In genomic region chr21:31408306-31409088, GRCh38 we compare ENCODE assay signal across 22 cellular contexts.
DNase-seq lines count a peak whose midpoint lies in the region; ATAC-seq and TF ChIP-seq lines count a peak whose summit lies in the region.
"Had no signal": no experiment of that assay in that cellular context is flagged by ENCODE, and none has a peak within 500 bp of the region (broad histone marks: within the 10 kb centered on the region; RNA-seq: fewer than 3 reads in every experiment).

No MANE protein-coding gene starts in this region.

- no peak overlapping the region for H3K4me2 ChIP-seq in GM23338

- DNase-seq in activated naive CD8-positive, alpha-beta T cell treated with anti-CD3 and anti-CD28 coated beads, Interleukin-2, amount 50 U/mL, for 24 hours = no peak
- DNase-seq in globus pallidus (ENCODE audit: low spot score) (peak; percentile 47), medulla oblongata (ENCODE audit: extremely low spot score) (peak; percentile 53), retina (no peak), GM23338 (ENCODE audit: low spot score) (no peak)
- DNase-seq: activated CD4-positive, alpha-beta T cell treated with anti-CD3 and anti-CD28 coated beads, Interleukin-2, amount 50 U/mL, for 1 hour; activated gamma-delta T cell; activated T-cell treated with anti-CD3 and anti-CD28 coated beads for 4 hours; EL; kidney; mammary epithelial cell; NCI-H1092; NCI-H2029; NCI-H226; occipital lobe; stimulated activated CD4-positive, alpha-beta T cell treated with anti-CD3 and anti-CD28 coated beads, Interleukin-12 subunit alpha, Interleukin-12 subunit beta, amount 100 ng/mL, for 4 hours; stimulated activated CD4-positive, alpha-beta T cell treated with anti-CD3 and anti-CD28 coated beads, Interleukin-4, amount 100 ng/mL, for 24 hours; stimulated activated naive CD4-positive, alpha-beta T cell; WERI-Rb-1 had no signal

- peak overlapping the region; percentile 27 for H3K27ac Mint-ChIP-seq in activated naive CD8-positive, alpha-beta T cell treated with anti-CD3 and anti-CD28 coated beads, Interleukin-2, amount 50 U/mL, for 24 hours
- H3K27ac Mint-ChIP-seq in GM23338 = no peak overlapping the region

- no peaks in the 10 kb centered on the region for H3K36me3 ChIP-seq in thymus (ENCODE audit: control insufficient read depth, insufficient read depth)
- H3K36me3 ChIP-seq in GM23338 (ENCODE audit: insufficient read depth) = no peaks in the 10 kb centered on the region
- H3K36me3 ChIP-seq: thoracic aorta, WERI-Rb-1 had no signal

- no peaks in the 10 kb centered on the region for H3K9me2 ChIP-seq in GM23338 (ENCODE audit: insufficient read depth)

- peaks cover 40% of the 10 kb centered on the region for H3K4me1 ChIP-seq in thymus (ENCODE audit: control insufficient read depth, insufficient read depth, low read length)
- H3K4me1 ChIP-seq in GM23338 (ENCODE audit: insufficient read depth) = 0 out of 2 replicates have a peak, but pooled peaks cover 6% of the 10 kb centered on the region

- H3K36me3 Mint-ChIP-seq in activated naive CD8-positive, alpha-beta T cell treated with anti-CD3 and anti-CD28 coated beads, Interleukin-2, amount 50 U/mL, for 24 hours (ENCODE audit: low read depth) = no peaks in the 10 kb centered on the region
- H3K36me3 Mint-ChIP-seq in GM23338 (ENCODE audit: low read depth) = peaks cover 6% of the 10 kb centered on the region; the same call in 2 of the 3 replicates

- ATAC-seq in activated naive CD8-positive, alpha-beta T cell treated with anti-CD3 and anti-CD28 coated beads, Interleukin-2, amount 50 U/mL, for 24 hours = no peak
- ATAC-seq in GM19328 (IDR thresholded peaks at IDR 0.05; ENCODE audit: unreplicated experiment) (no peak), GM23338 (no peak)

- H3K9me3 ChIP-seq in thymus (ENCODE audit: control insufficient read depth) = no peaks in the 10 kb centered on the region
- H3K9me3 ChIP-seq: thoracic aorta had no signal

- H3K27me3 Mint-ChIP-seq in activated naive CD8-positive, alpha-beta T cell treated with anti-CD3 and anti-CD28 coated beads, Interleukin-2, amount 50 U/mL, for 24 hours = no peaks in the 10 kb centered on the region
- peaks cover 4% of the 10 kb centered on the region for H3K27me3 Mint-ChIP-seq in GM23338 (ENCODE audit: insufficient read depth, low read depth, poor library complexity)

- peaks cover 8% of the 10 kb centered on the region for H3K79me2 ChIP-seq in GM23338 (replicated peaks; ENCODE audit: insufficient read depth)

- no peaks in the 10 kb centered on the region; the same call in 1 of the 2 replicates for H4K20me1 ChIP-seq in GM23338 (replicated peaks; ENCODE audit: insufficient read depth)

- H3K27ac ChIP-seq in thymus (ENCODE audit: low read depth) = peak overlapping the region; percentile 43
- no peak overlapping the region; the same call in 1 of the 2 replicates for H3K27ac ChIP-seq in GM23338 (ENCODE audit: low read depth)
- H3K27ac ChIP-seq: thoracic aorta, WERI-Rb-1 had no signal

- H3K27me3 ChIP-seq in thymus (ENCODE audit: control insufficient read depth, insufficient read depth) = no peaks in the 10 kb centered on the region
- no peaks in the 10 kb centered on the region for H3K27me3 ChIP-seq in GM23338 (ENCODE audit: insufficient read depth)

- no peaks in the 10 kb centered on the region for H3K9me3 Mint-ChIP-seq in activated naive CD8-positive, alpha-beta T cell treated with anti-CD3 and anti-CD28 coated beads, Interleukin-2, amount 50 U/mL, for 24 hours
- peaks cover 4% of the 10 kb centered on the region; the same call in 2 of the 3 replicates for H3K9me3 Mint-ChIP-seq in GM23338

- H3K4me1 Mint-ChIP-seq in activated naive CD8-positive, alpha-beta T cell treated with anti-CD3 and anti-CD28 coated beads, Interleukin-2, amount 50 U/mL, for 24 hours = peaks cover 32% of the 10 kb centered on the region
- peaks cover 4% of the 10 kb centered on the region; the same call in 2 of the 3 replicates for H3K4me1 Mint-ChIP-seq in GM23338

- no peak for TF ChIP-seq CTCF in GM23338 (conservative IDR thresholded peaks at IDR 0.05; ENCODE audit: low read depth in 2 of 2)

- no peaks in the 10 kb centered on the region for H3F3A ChIP-seq in GM23338 (replicated peaks; ENCODE audit: low read depth)

- WGBS in thymus = 49% methylated on average over 10 of the region's 10 CpGs

- H3K4me3 ChIP-seq in thymus (ENCODE audit: low read length) = no peak overlapping the region
- no peak overlapping the region for H3K4me3 ChIP-seq in GM23338
- H3K4me3 ChIP-seq: thoracic aorta had no signal

- no peak overlapping the region for H2AFZ ChIP-seq in GM23338

- H3K4me3 Mint-ChIP-seq in activated naive CD8-positive, alpha-beta T cell treated with anti-CD3 and anti-CD28 coated beads, Interleukin-2, amount 50 U/mL, for 24 hours = no peak overlapping the region
- H3K4me3 Mint-ChIP-seq in GM23338 = no peak overlapping the region

TF ChIP-seq in GM23338, 12 proteins besides CTCF, POLR2A, EP300 and RAD21 (continues in another document):
- TF ChIP-seq EZH2phosphoT487 (IDR thresholded peaks at IDR 0.05; ENCODE audit: unreplicated experiment) = no peak
- no peak for TF ChIP-seq NANOG (IDR thresholded peaks at IDR 0.05; ENCODE audit: borderline replicate concordance)
- no peak for TF ChIP-seq ZNF462 (CRISPR knock-in tag; IDR thresholded peaks at IDR 0.05)
- TF ChIP-seq EZH2 (IDR thresholded peaks at IDR 0.05; ENCODE audit: low read depth, unreplicated experiment) = no peak
- no peak for TF ChIP-seq JUNB (IDR thresholded peaks at IDR 0.05; ENCODE audit: unreplicated experiment)

Comparison
In these comparisons a context has a peak if more than half of its experiments do, and no peak if none do; other contexts are left out.
1. DNase-seq: peak in globus pallidus (single experiment) and medulla oblongata (single experiment); none in activated naive CD8-positive, alpha-beta T cell treated with anti-CD3 and anti-CD28 coated beads, Interleukin-2, amount 50 U/mL, for 24 hours (single experiment), retina (single experiment) and GM23338 (single experiment).